ENCODE assay signal across 17 cellular contexts in the genomic region with DNA sequence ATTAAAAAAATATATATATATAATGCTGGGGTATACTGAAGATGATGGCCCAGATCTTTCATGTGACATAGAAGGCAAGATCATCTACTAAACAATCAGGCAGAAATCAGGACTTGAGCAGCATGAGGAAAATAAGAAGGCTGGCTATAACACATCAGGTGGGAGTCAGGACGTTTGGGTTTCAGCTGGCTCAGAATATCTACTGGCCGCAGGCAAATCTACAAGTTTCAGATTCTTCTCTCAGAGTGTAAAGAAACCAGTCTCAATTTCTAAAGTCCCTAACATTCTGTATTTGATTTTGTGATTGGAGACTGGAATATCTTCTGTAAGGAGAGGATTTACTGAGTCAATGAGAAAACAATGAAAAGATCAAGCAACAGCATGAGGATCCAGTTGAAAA. TPM values are rescaled to one million over a fixed set of nuclear protein-coding genes. Genes with fewer than 3 reads are reported as not detected.
DNase-seq lines count a peak whose midpoint lies in the region; ATAC-seq and TF ChIP-seq lines count a peak whose summit lies in the region.
"Had no signal": no experiment of that assay in that cellular context is flagged by ENCODE, and none has a peak within 500 bp of the region (broad histone marks: within the 10 kb centered on the region; RNA-seq: fewer than 3 reads in every experiment).

No MANE protein-coding gene starts in this region.

- H3K36me3 ChIP-seq in prostate gland: no peaks in the 10 kb centered on the region
- H3K36me3 ChIP-seq: ascending aorta had no signal

- H3K4me1 ChIP-seq in prostate gland (replicated peaks): no peaks in the 10 kb centered on the region

- 84% methylated on average over 2 of the region's 2 CpGs for WGBS in prostate gland

- no peak overlapping the region for H3K4me3 ChIP-seq in prostate gland
- H3K4me3 ChIP-seq: ascending aorta, dorsolateral prefrontal cortex had no signal

- no peak for TF ChIP-seq CTCF in prostate gland (IDR thresholded peaks at IDR 0.05)

- H3K27me3 ChIP-seq in prostate gland (replicated peaks; ENCODE audit: insufficient read depth): no peaks in the 10 kb centered on the region
- H3K27me3 ChIP-seq: ascending aorta, dorsolateral prefrontal cortex had no signal

- no peaks in the 10 kb centered on the region for H3K9me3 ChIP-seq in prostate gland
- H3K9me3 ChIP-seq: ascending aorta had no signal

- no peak for TF ChIP-seq POLR2A in GM18505 (IDR thresholded peaks at IDR 0.05; ENCODE audit: borderline replicate concordance, extremely low read depth, insufficient read depth, insufficient read length)
- TF ChIP-seq POLR2A in prostate gland (IDR thresholded peaks at IDR 0.05): no peak

- intact Hi-C loops in prostate gland (cut with DNase I): no loop called here

- H3K27ac ChIP-seq in prostate gland: no peak overlapping the region
- H3K27ac ChIP-seq: ascending aorta, dorsolateral prefrontal cortex had no signal

- peak; percentile 38 for ATAC-seq in GM18505 (IDR thresholded peaks at IDR 0.05; ENCODE audit: unreplicated experiment)
- peak; percentile 41 for ATAC-seq in GM21367 (IDR thresholded peaks at IDR 0.05; ENCODE audit: unreplicated experiment)
- peak; percentile 76 for ATAC-seq in HG02852 (IDR thresholded peaks at IDR 0.05; ENCODE audit: unreplicated experiment)
- ATAC-seq in HG03520 (IDR thresholded peaks at IDR 0.05; ENCODE audit: unreplicated experiment): peak; percentile 57
- ATAC-seq: SK-N-SH treated with all-trans-retinoic acid at 6 μM for 48 hours; stimulated activated effector memory CD8-positive, alpha-beta T cell treated with anti-CD3 and anti-CD28 coated beads, Interleukin-12 subunit alpha, Interleukin-12 subunit beta, amount 100 ng/mL, for 72 hours; WTC11 had no signal

- DNase-seq in prostate gland (ENCODE audit: low spot score) (no peak), HPDE6-E6E7 (ENCODE audit: extremely low spot score) (no peak), SIG-M5 (lab: John Stamatoyannopoulos, UW) (no peak)
- no peak for DNase-seq in stimulated activated CD4-positive, alpha-beta T cell treated with anti-CD3 and anti-CD28 coated beads, Interleukin-4, amount 100 ng/mL, for 24 hours
- DNase-seq: activated T-cell treated with anti-CD3 and anti-CD28 coated beads, Interleukin-2, amount 50 U/mL, for 48 hours; DMS79 treated with DMSO at 0.1 percent for 48 hours; dorsolateral prefrontal cortex; NCI-H2107; stimulated activated CD4-positive, alpha-beta T cell treated with anti-CD3 and anti-CD28 coated beads, Interleukin-1b, Interleukin-23, amount 100 ng/mL, for 48 hours had no signal

RNA-seq across cellular contexts. Expression of a gene that starts 37.7 kb away (rescaled TPM):
- total RNA-seq in prostate gland: 10 to 100 TPM; 31.9 to 34.8 TPM
